Comparison of ENCODE assay signal across 39 cellular contexts in the genomic region with DNA sequence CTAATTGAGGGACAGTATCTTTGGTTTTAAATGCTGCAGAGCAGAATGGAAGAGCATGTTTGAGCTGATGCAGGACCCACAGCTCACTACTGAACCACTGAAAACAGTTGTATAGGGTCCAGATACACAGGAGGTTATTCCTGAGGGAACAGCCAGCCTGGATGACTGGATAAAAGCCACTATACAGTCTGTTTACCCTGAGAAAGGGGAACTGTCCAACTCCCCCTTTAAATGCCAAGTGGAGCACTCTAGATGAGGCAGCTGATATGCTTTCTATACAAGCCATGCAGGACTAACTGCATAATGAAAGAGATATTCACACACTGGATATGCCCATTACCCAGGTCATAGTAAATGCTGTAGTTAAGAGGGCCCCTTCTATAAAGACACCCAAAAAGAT.
"Had no signal": no experiment of that assay in that cellular context is flagged by ENCODE, and none has a peak within 500 bp of the region (broad histone marks: within the 10 kb centered on the region; RNA-seq: fewer than 3 reads in every experiment).

No MANE protein-coding gene starts in this region.

- H3K36me3 Mint-ChIP-seq: activated CD8-positive, alpha-beta memory T cell treated with anti-CD3 and anti-CD28 coated beads, Interleukin-2, amount 10 ng/mL, durations not matched to agents 7 days and 5 days; activated naive CD4-positive, alpha-beta T cell treated with anti-CD3 and anti-CD28 coated beads, Interleukin-2, amount 10 ng/mL, durations not matched to agents 7 days and 5 days; activated naive CD4-positive, alpha-beta T cell treated with anti-CD3 and anti-CD28 coated beads, Interleukin-2, amount 50 U/mL, for 24 hours; activated naive CD8-positive, alpha-beta T cell; activated naive CD8-positive, alpha-beta T cell treated with anti-CD3 and anti-CD28 coated beads, Interleukin-2, amount 10 ng/mL, durations not matched to agents 7 days and 5 days; brain; WTC11 had no signal

- H3K27ac ChIP-seq: ascending aorta, cardiac muscle cell, WERI-Rb-1 had no signal

- ATAC-seq: activated CD4-positive, alpha-beta T cell treated with anti-CD3 and anti-CD28 coated beads for 36 hours; activated CD4-positive, CD25-positive, alpha-beta regulatory T cell treated with anti-CD3 and anti-CD28 coated beads, Interleukin-2, amount 50 U/mL, for 24 hours; activated CD8-positive, alpha-beta memory T cell treated with anti-CD3 and anti-CD28 coated beads, Interleukin-2, amount 10 ng/mL, durations not matched to agents 7 days and 5 days; activated CD8-positive, alpha-beta T cell treated with anti-CD3 and anti-CD28 coated beads, Interleukin-2, amount 10 ng/mL, durations not matched to agents 7 days and 5 days; activated naive CD8-positive, alpha-beta T cell treated with anti-CD3 and anti-CD28 coated beads, Interleukin-2, amount 50 U/mL, for 24 hours; WTC11 had no signal

- H3K27ac Mint-ChIP-seq: activated CD4-positive, alpha-beta memory T cell treated with anti-CD3 and anti-CD28 coated beads, Interleukin-2, amount 10 ng/mL, durations not matched to agents 7 days and 5 days; activated CD4-positive, alpha-beta T cell treated with anti-CD3 and anti-CD28 coated beads for 36 hours; activated CD4-positive, alpha-beta T cell treated with anti-CD3 and anti-CD28 coated beads, Interleukin-2, amount 10 ng/mL, durations not matched to agents 7 days and 5 days; activated CD8-positive, alpha-beta memory T cell treated with anti-CD3 and anti-CD28 coated beads, Interleukin-2, amount 10 ng/mL, durations not matched to agents 7 days and 5 days; activated CD8-positive, alpha-beta T cell treated with anti-CD3 and anti-CD28 coated beads, Interleukin-2, amount 10 ng/mL, durations not matched to agents 7 days and 5 days; activated naive CD4-positive, alpha-beta T cell treated with anti-CD3 and anti-CD28 coated beads, Interleukin-2, amount 10 ng/mL, durations not matched to agents 7 days and 5 days; activated naive CD4-positive, alpha-beta T cell treated with anti-CD3 and anti-CD28 coated beads, Interleukin-2, amount 50 U/mL, for 24 hours; activated naive CD8-positive, alpha-beta T cell; activated naive CD8-positive, alpha-beta T cell treated with anti-CD3 and anti-CD28 coated beads, Interleukin-2, amount 10 ng/mL, durations not matched to agents 7 days and 5 days; activated naive CD8-positive, alpha-beta T cell treated with anti-CD3 and anti-CD28 coated beads, Interleukin-2, amount 50 U/mL, for 24 hours; activated T-cell treated with anti-CD3 and anti-CD28 coated beads, Interleukin-2, amount 50 U/mL, for 24 hours; activated T-helper 2 cell treated with anti-CD3 and anti-CD28 coated beads, Interferon-gamma antibody, Interleukin-2, Interleukin-4, amounts not matched to agents 10 μg/mL and 5 μg/mL and 100 μg/mL, durations not matched to agents 14 hours and 24 hours and 36 hours; brain; T-helper 1 cell treated with Interleukin-12 subunit alpha and Interleukin-12 subunit beta and Interleukin-4 antibody, amounts not matched to agents 30 μg/mL and 1 μg/mL, for 36 hours; T-helper 2 cell treated with Interferon-gamma antibody and Interleukin-4, amounts not matched to agents 5 μg/mL and 100 μg/mL, for 36 hours; WTC11 had no signal

- FAIRE-seq: bronchial epithelial cell had no signal

- H3K4me3 ChIP-seq: ascending aorta, cardiac muscle cell had no signal

- H3K4me1 ChIP-seq: ascending aorta had no signal

- H3K4me1 Mint-ChIP-seq: activated CD4-positive, alpha-beta memory T cell treated with anti-CD3 and anti-CD28 coated beads, Interleukin-2, amount 10 ng/mL, durations not matched to agents 7 days and 5 days; activated CD4-positive, alpha-beta T cell treated with anti-CD3 and anti-CD28 coated beads for 36 hours; activated CD4-positive, alpha-beta T cell treated with anti-CD3 and anti-CD28 coated beads, Interleukin-2, amount 10 ng/mL, durations not matched to agents 7 days and 5 days; activated CD8-positive, alpha-beta memory T cell treated with anti-CD3 and anti-CD28 coated beads, Interleukin-2, amount 10 ng/mL, durations not matched to agents 7 days and 5 days; activated naive CD4-positive, alpha-beta T cell treated with anti-CD3 and anti-CD28 coated beads, Interleukin-2, amount 10 ng/mL, durations not matched to agents 7 days and 5 days; activated naive CD4-positive, alpha-beta T cell treated with anti-CD3 and anti-CD28 coated beads, Interleukin-2, amount 50 U/mL, for 24 hours; activated naive CD8-positive, alpha-beta T cell treated with anti-CD3 and anti-CD28 coated beads, Interleukin-2, amount 10 ng/mL, durations not matched to agents 7 days and 5 days; activated naive CD8-positive, alpha-beta T cell treated with anti-CD3 and anti-CD28 coated beads, Interleukin-2, amount 50 U/mL, for 24 hours; brain; central memory CD8-positive, alpha-beta T cell; WTC11 had no signal

- H3K4me3 Mint-ChIP-seq: activated CD4-positive, alpha-beta memory T cell treated with anti-CD3 and anti-CD28 coated beads, Interleukin-2, amount 10 ng/mL, durations not matched to agents 7 days and 5 days; activated CD4-positive, alpha-beta T cell treated with anti-CD3 and anti-CD28 coated beads for 36 hours; activated CD4-positive, alpha-beta T cell treated with anti-CD3 and anti-CD28 coated beads, Interleukin-2, amount 10 ng/mL, durations not matched to agents 7 days and 5 days; activated CD8-positive, alpha-beta memory T cell treated with anti-CD3 and anti-CD28 coated beads, Interleukin-2, amount 10 ng/mL, durations not matched to agents 7 days and 5 days; activated CD8-positive, alpha-beta T cell treated with anti-CD3 and anti-CD28 coated beads, Interleukin-2, amount 10 ng/mL, durations not matched to agents 7 days and 5 days; activated naive CD4-positive, alpha-beta T cell treated with anti-CD3 and anti-CD28 coated beads, Interleukin-2, amount 10 ng/mL, durations not matched to agents 7 days and 5 days; activated naive CD4-positive, alpha-beta T cell treated with anti-CD3 and anti-CD28 coated beads, Interleukin-2, amount 50 U/mL, for 24 hours; activated naive CD8-positive, alpha-beta T cell; activated naive CD8-positive, alpha-beta T cell treated with anti-CD3 and anti-CD28 coated beads, Interleukin-2, amount 10 ng/mL, durations not matched to agents 7 days and 5 days; activated naive CD8-positive, alpha-beta T cell treated with anti-CD3 and anti-CD28 coated beads, Interleukin-2, amount 50 U/mL, for 24 hours; activated T-cell treated with anti-CD3 and anti-CD28 coated beads, Interleukin-2, amount 50 U/mL, for 24 hours; brain; central memory CD8-positive, alpha-beta T cell; T-helper 1 cell treated with Interleukin-12 subunit alpha and Interleukin-12 subunit beta and Interleukin-4 antibody, amounts not matched to agents 30 μg/mL and 1 μg/mL, for 36 hours; T-helper 2 cell treated with Interferon-gamma antibody and Interleukin-4, amounts not matched to agents 5 μg/mL and 100 μg/mL, for 36 hours; WTC11 had no signal

- H3K27me3 ChIP-seq: ascending aorta, cardiac muscle cell had no signal

- H3K27me3 Mint-ChIP-seq: activated CD4-positive, alpha-beta memory T cell treated with anti-CD3 and anti-CD28 coated beads, Interleukin-2, amount 10 ng/mL, durations not matched to agents 7 days and 5 days; activated CD4-positive, alpha-beta T cell treated with anti-CD3 and anti-CD28 coated beads, Interleukin-2, amount 10 ng/mL, durations not matched to agents 7 days and 5 days; activated naive CD4-positive, alpha-beta T cell treated with anti-CD3 and anti-CD28 coated beads, Interleukin-2, amount 50 U/mL, for 24 hours; activated naive CD8-positive, alpha-beta T cell treated with anti-CD3 and anti-CD28 coated beads, Interleukin-2, amount 50 U/mL, for 24 hours; brain had no signal

- H3K9me3 Mint-ChIP-seq: activated CD4-positive, alpha-beta memory T cell treated with anti-CD3 and anti-CD28 coated beads, Interleukin-2, amount 10 ng/mL, durations not matched to agents 7 days and 5 days; activated CD4-positive, alpha-beta T cell treated with anti-CD3 and anti-CD28 coated beads, Interleukin-2, amount 10 ng/mL, durations not matched to agents 7 days and 5 days; activated naive CD4-positive, alpha-beta T cell treated with anti-CD3 and anti-CD28 coated beads, Interleukin-2, amount 10 ng/mL, durations not matched to agents 7 days and 5 days; activated naive CD4-positive, alpha-beta T cell treated with anti-CD3 and anti-CD28 coated beads, Interleukin-2, amount 50 U/mL, for 24 hours; activated naive CD8-positive, alpha-beta T cell treated with anti-CD3 and anti-CD28 coated beads, Interleukin-2, amount 50 U/mL, for 24 hours; activated T-cell treated with anti-CD3 and anti-CD28 coated beads, Interleukin-2, amount 50 U/mL, for 24 hours; activated T-helper 2 cell treated with anti-CD3 and anti-CD28 coated beads, Interferon-gamma antibody, Interleukin-2, Interleukin-4, amounts not matched to agents 10 μg/mL and 5 μg/mL and 100 μg/mL, durations not matched to agents 14 hours and 24 hours and 36 hours; brain; central memory CD8-positive, alpha-beta T cell; T-helper 1 cell treated with Interleukin-12 subunit alpha and Interleukin-12 subunit beta and Interleukin-4 antibody, amounts not matched to agents 30 μg/mL and 1 μg/mL, for 36 hours; WTC11 had no signal

- DNase-seq: activated CD4-positive, alpha-beta memory T cell treated with anti-CD3 and anti-CD28 coated beads, Interleukin-2, amount 10 ng/mL, durations not matched to agents 7 days and 5 days; activated CD4-positive, alpha-beta T cell treated with anti-CD3 and anti-CD28 coated beads for 1 hour; activated CD4-positive, alpha-beta T cell treated with anti-CD3 and anti-CD28 coated beads for 36 hours; activated CD4-positive, alpha-beta T cell treated with anti-CD3 and anti-CD28 coated beads for 48 hours; activated CD4-positive, alpha-beta T cell treated with anti-CD3 and anti-CD28 coated beads, Interleukin-2, amount 10 ng/mL, durations not matched to agents 7 days and 5 days; activated CD4-positive, alpha-beta T cell treated with anti-CD3 and anti-CD28 coated beads, Interleukin-2, amount 50 U/mL, for 48 hours; activated CD4-positive, CD25-positive, alpha-beta regulatory T cell; activated CD8-positive, alpha-beta memory T cell treated with anti-CD3 and anti-CD28 coated beads for 24 hours; activated CD8-positive, alpha-beta memory T cell treated with anti-CD3 and anti-CD28 coated beads, Interleukin-2, amount 10 ng/mL, durations not matched to agents 7 days and 5 days; activated CD8-positive, alpha-beta memory T cell treated with anti-CD3 and anti-CD28 coated beads, Interleukin-2, amount 50 U/mL, for 48 hours; activated CD8-positive, alpha-beta T cell treated with anti-CD3 and anti-CD28 coated beads, Interleukin-2, amount 10 ng/mL, durations not matched to agents 7 days and 5 days; activated effector memory CD4-positive, alpha-beta T cell treated with Interleukin-2 at 50 U/mL for 16 hours; activated gamma-delta T cell; activated naive CD4-positive, alpha-beta T cell treated with anti-CD3 and anti-CD28 coated beads, Interleukin-2, amount 10 ng/mL, durations not matched to agents 7 days and 5 days; activated naive CD4-positive, alpha-beta T cell treated with Interleukin-2 at 50 U/mL for 16 hours; activated naive CD8-positive, alpha-beta T cell treated with anti-CD3 and anti-CD28 coated beads, Interleukin-2, amount 10 ng/mL, durations not matched to agents 7 days and 5 days; activated naive CD8-positive, alpha-beta T cell treated with anti-CD3 and anti-CD28 coated beads, Interleukin-2, amount 50 U/mL, for 24 hours; activated T-cell treated with anti-CD3 and anti-CD28 coated beads, Interleukin-2, amount 50 U/mL, for 24 hours; activated T-cell treated with anti-CD3 and anti-CD28 coated beads, Interleukin-2, amount 50 U/mL, for 48 hours; amygdala; anterior cingulate cortex; caudate nucleus; cerebellar nuclear complex; T-helper 1 cell; T-helper 2 cell; T-helper 9 cell; WERI-Rb-1 had no signal

- H3K9me3 ChIP-seq: ascending aorta had no signal

- H3K36me3 ChIP-seq: ascending aorta, cardiac muscle cell, WERI-Rb-1 had no signal
